ENCODE assay signal across 16 cellular contexts in genomic region chr14:68460541-68460940, GRCh38.
DNase-seq lines count a peak whose midpoint lies in the region; ATAC-seq, FAIRE-seq and TF ChIP-seq lines count a peak whose summit lies in the region.
"Had no signal": no experiment of that assay in that cellular context is flagged by ENCODE, and none has a peak within 500 bp of the region (broad histone marks: within the 10 kb centered on the region; RNA-seq: fewer than 3 reads in every experiment).

No MANE protein-coding gene starts in this region.

- H3K27me3 ChIP-seq in right atrium auricular region = no peaks in the 10 kb centered on the region
- no peaks in the 10 kb centered on the region for H3K27me3 ChIP-seq in gastrocnemius medialis
- H3K27me3 ChIP-seq: neutrophil, spleen had no signal

- H3K4me3 Mint-ChIP-seq in chondrocyte (ENCODE audit: unreplicated experiment) = no peak overlapping the region
- H3K4me3 Mint-ChIP-seq: activated CD4-positive, alpha-beta T cell treated with anti-CD3 and anti-CD28 coated beads, Interleukin-2, amount 10 ng/mL, durations not matched to agents 24 days and 14 days; activated naive CD4-positive, alpha-beta T cell treated with anti-CD3 and anti-CD28 coated beads, Interleukin-2, amount 50 U/mL, for 24 hours; CD8-positive, alpha-beta T cell; central memory CD8-positive, alpha-beta T cell had no signal

- in situ Hi-C loops in gastrocnemius medialis (cut with MboI; ENCODE audit: low sequenced_read_pairs in 4 of 4) = no loop called here

- peaks cover 2% of the 10 kb centered on the region for H3K36me3 Mint-ChIP-seq in chondrocyte (ENCODE audit: low read depth)
- H3K36me3 Mint-ChIP-seq: activated naive CD4-positive, alpha-beta T cell treated with anti-CD3 and anti-CD28 coated beads, Interleukin-2, amount 50 U/mL, for 24 hours; CD8-positive, alpha-beta T cell had no signal

- CTCF ChIA-PET in A549 (lab: Yijun Ruan, JAX) = interaction anchor here (0.7 to 5.3 kb wide), 4 partner anchors 254 to 516 kb away, joined by 3 to 24 read pairs (median 4); no protein-coding TSS in a partner anchor

- H3K4me3 ChIP-seq in A549 (no peak overlapping the region), right atrium auricular region (no peak overlapping the region), gastrocnemius medialis (no peak overlapping the region)
- H3K4me3 ChIP-seq: spleen had no signal

- H3K9me3 ChIP-seq in A549 (no peaks in the 10 kb centered on the region), right atrium auricular region (no peaks in the 10 kb centered on the region), gastrocnemius medialis (no peaks in the 10 kb centered on the region)
- H3K9me3 ChIP-seq: neutrophil had no signal

- peaks cover 5% of the 10 kb centered on the region for H3K9me3 Mint-ChIP-seq in chondrocyte (ENCODE audit: low read depth)
- H3K9me3 Mint-ChIP-seq: activated naive CD4-positive, alpha-beta T cell treated with anti-CD3 and anti-CD28 coated beads, Interleukin-2, amount 50 U/mL, for 24 hours; CD8-positive, alpha-beta T cell; central memory CD8-positive, alpha-beta T cell had no signal

- ATAC-seq in A549 (no peak), gastrocnemius medialis (peak; percentile 95 to 97), GM19324 (IDR thresholded peaks at IDR 0.05; ENCODE audit: low FRiP score, unreplicated experiment) (no peak), HG02798 (IDR thresholded peaks at IDR 0.05; ENCODE audit: poor library complexity, unreplicated experiment) (no peak)
- ATAC-seq: CD8-positive, alpha-beta T cell had no signal

- H3K4me2 ChIP-seq in A549 = peak overlapping the region; percentile 66; the same call in 1 of the 3 replicates

- H3K4me1 ChIP-seq in A549 (peaks cover 75% of the 10 kb centered on the region), right atrium auricular region (peaks cover 0 to 24% of the 10 kb centered on the region in 2 donors), gastrocnemius medialis (peaks cover 24 to 28% of the 10 kb centered on the region in 2 donors)

- H3K36me3 ChIP-seq in right atrium auricular region (no peaks in the 10 kb centered on the region), gastrocnemius medialis (no peaks in the 10 kb centered on the region)
- H3K36me3 ChIP-seq: neutrophil, spleen had no signal

- TF ChIP-seq EP300 in A549 (IDR thresholded peaks at IDR 0.05) = no peak

- TF ChIP-seq POLR2A in A549 (IDR thresholded peaks at IDR 0.05; ENCODE audit: low read length) (no peak), gastrocnemius medialis (IDR thresholded peaks at IDR 0.05) (no peak)

- 100% methylated on average over 1 of the region's 1 CpG for WGBS in A549 (ENCODE audit: missing lambda C conversion rate)

- no peak for FAIRE-seq in A549 (lab: Jason Lieb, UNC)

- intact Hi-C loops in gastrocnemius medialis (cut with DNase I; ENCODE audit: low total_unique reads) = no loop called here

- peak overlapping the region; percentile 75 for H3K27ac Mint-ChIP-seq in chondrocyte (ENCODE audit: unreplicated experiment)
- H3K27ac Mint-ChIP-seq: activated CD4-positive, alpha-beta T cell treated with anti-CD3 and anti-CD28 coated beads, Interleukin-2, amount 10 ng/mL, durations not matched to agents 24 days and 14 days; activated naive CD4-positive, alpha-beta T cell treated with anti-CD3 and anti-CD28 coated beads, Interleukin-2, amount 50 U/mL, for 24 hours; CD8-positive, alpha-beta T cell had no signal

- POLR2A ChIA-PET in A549 (lab: Yijun Ruan, JAX) = interaction anchor here (0.6 to 2.8 kb wide), 4 partner anchors 85 to 331 kb away, joined by 3 to 24 read pairs (median 4); no protein-coding TSS in a partner anchor

- TF ChIP-seq RAD21 in A549 (conservative IDR thresholded peaks at IDR 0.05 in 1 of 2, IDR thresholded peaks at IDR 0.05 in 1 of 2) = no peak

- H3K27me3 Mint-ChIP-seq in chondrocyte (ENCODE audit: low read depth) = no peaks in the 10 kb centered on the region
- H3K27me3 Mint-ChIP-seq: activated CD4-positive, alpha-beta T cell treated with anti-CD3 and anti-CD28 coated beads, Interleukin-2, amount 10 ng/mL, durations not matched to agents 24 days and 14 days; activated naive CD4-positive, alpha-beta T cell treated with anti-CD3 and anti-CD28 coated beads, Interleukin-2, amount 50 U/mL, for 24 hours; central memory CD8-positive, alpha-beta T cell had no signal

- TF ChIP-seq CTCF in A549 (IDR thresholded peaks at IDR 0.05) (no peak), chondrocyte (IDR thresholded peaks at IDR 0.05) (no peak), right atrium auricular region (IDR thresholded peaks at IDR 0.05) (no peak), gastrocnemius medialis (IDR thresholded peaks at IDR 0.05 in 4 of 5, conservative IDR thresholded peaks at IDR 0.05 in 1 of 5) (no peak)

- peaks cover 53% of the 10 kb centered on the region for H3K4me1 Mint-ChIP-seq in chondrocyte (ENCODE audit: low read depth)
- H3K4me1 Mint-ChIP-seq: central memory CD8-positive, alpha-beta T cell had no signal

- H3K27ac ChIP-seq in A549 (peak overlapping the region; percentile 95 to 100), right atrium auricular region (peak overlapping the region; percentile 59 to 63), gastrocnemius medialis (peak overlapping the region; percentile 71 to 81 (median 76))
- H3K27ac ChIP-seq: neutrophil had no signal

- DNase-seq in A549 (ENCODE audit: low read depth in 1 of 2, low spot score in 1 of 2) = no peak
- no peak for DNase-seq in chondrocyte (ENCODE audit: low spot score)
- DNase-seq in right atrium auricular region (ENCODE audit: low spot score) = peak; percentile 75
- DNase-seq in gastrocnemius medialis = peak; percentile 70 to 83
- DNase-seq in AG08396 (ENCODE audit: low spot score) = no peak
- DNase-seq in OCI-M2 (lab: John Stamatoyannopoulos, UW; ENCODE audit: unreplicated experiment) = no peak
- DNase-seq: activated CD4-positive, alpha-beta T cell treated with anti-CD3 and anti-CD28 coated beads, Interleukin-2, amount 10 ng/mL, durations not matched to agents 24 days and 14 days; CD8-positive, alpha-beta T cell; NCI-H2029 treated with DMSO at 0.1 percent for 48 hours; NCI-H82; spleen had no signal

TF ChIP-seq in A549, 52 proteins besides CTCF, POLR2A, EP300 and RAD21:
- TF ChIP-seq GATA3 (IDR thresholded peaks at IDR 0.05; ENCODE audit: borderline replicate concordance) (no peak), EHF (CRISPR knock-in tag; IDR thresholded peaks at IDR 0.05) (0 out of 2 replicates have a peak, but pooled peaks have one; percentile 51)

Comparison
In these comparisons a context has a peak if more than half of its experiments do, and no peak if none do; other contexts are left out.
1. ATAC-seq: peak in gastrocnemius medialis (2 of 2); none in A549 (0 of 2), GM19324 (single experiment) and HG02798 (single experiment).
2. DNase-seq: peak in right atrium auricular region (single experiment) and gastrocnemius medialis (2 of 2); none in A549 (0 of 2), chondrocyte (single experiment), AG08396 (single experiment) and OCI-M2 (single experiment).
3. Peak in every context shown above with its lines, with median percentiles within 50 percentile points of each other: H3K27ac ChIP-seq.